Comparison of ENCODE assay signal across 8 cellular contexts in the genomic region with DNA sequence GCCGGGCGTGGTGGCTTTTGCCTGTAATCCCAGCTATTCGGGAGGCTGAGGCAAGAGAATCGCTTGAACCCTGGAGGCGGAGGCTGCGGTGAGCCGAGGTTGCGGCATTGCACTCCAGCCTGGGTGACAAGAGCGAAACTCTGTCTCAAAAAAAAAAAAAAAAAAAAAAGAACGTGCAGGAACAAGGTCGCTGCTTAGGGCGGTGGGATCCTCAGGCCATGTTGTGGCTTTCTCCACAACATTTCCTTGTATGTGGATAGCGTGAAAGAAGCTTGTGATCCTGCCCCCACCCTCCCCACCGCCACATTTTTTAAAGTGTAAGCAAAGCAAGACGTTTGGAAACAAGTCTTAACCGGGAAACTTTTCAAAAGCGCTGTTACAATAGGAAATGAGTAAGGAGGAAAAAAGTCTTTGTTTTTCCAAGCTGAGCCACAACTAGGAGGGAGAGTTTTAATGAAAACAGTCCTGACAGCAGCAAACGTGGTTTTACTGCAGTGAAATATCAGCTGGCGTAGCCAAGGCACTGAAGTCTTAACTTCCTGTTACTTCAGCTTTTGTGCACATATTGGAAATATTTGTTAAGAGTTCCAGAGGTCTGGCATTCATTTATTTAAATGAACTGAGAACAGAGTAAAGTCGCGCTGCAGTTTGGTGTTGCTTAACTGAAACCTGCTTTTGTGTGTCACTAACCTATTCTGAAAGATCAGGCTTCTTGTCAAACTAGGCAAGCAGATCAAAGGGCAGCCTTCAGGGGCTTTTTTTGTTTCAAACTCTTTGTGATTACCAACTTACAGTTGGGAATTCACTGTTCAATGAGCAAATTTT. TPM values are rescaled to one million over a fixed set of nuclear protein-coding genes. Genes with fewer than 3 reads are reported as not detected.
DNase-seq lines count a peak whose midpoint lies in the region; ATAC-seq, FAIRE-seq and TF ChIP-seq lines count a peak whose summit lies in the region.

No MANE protein-coding gene starts in this region.

- H3K4me1 Mint-ChIP-seq in immature natural killer cell = peaks cover 50 to 64% of the 10 kb centered on the region in 2 donors

- 9 to 17% methylated on average over 21 of the region's 21 CpGs for WGBS in body of pancreas, 2 donors
- 5 to 15% (median 10%) methylated on average over 21 of the region's 21 CpGs for WGBS in small intestine, 3 donors

- no peaks in the 10 kb centered on the region for H3K9me3 Mint-ChIP-seq in immature natural killer cell

- peaks cover 6 to 18% (median 11%) of the 10 kb centered on the region in 3 donors for H3K36me3 Mint-ChIP-seq in immature natural killer cell

- H3K27ac ChIP-seq in cardiac muscle cell = peak overlapping the region; percentile 94
- H3K27ac ChIP-seq in body of pancreas = peak overlapping the region; percentile 95 to 99 (median 98)
- H3K27ac ChIP-seq in small intestine (ENCODE audit: low read depth in 1 of 2, low read length in 1 of 2) = peak overlapping the region; percentile 99 to 100

- intact Hi-C loops in Right ventricle myocardium inferior (cut with DNase I) = loop anchor here (5.0 kb wide), 1 partner anchor 214 kb away; no protein-coding TSS in a partner anchor
- intact Hi-C loops in body of pancreas (cut with DNase I) = loop anchor here (5.0 to 10.0 kb wide), 2 partner anchors 171 to 211 kb away; no protein-coding TSS in a partner anchor

- H3K9me3 ChIP-seq in cardiac muscle cell (ENCODE audit: low read depth) = no peaks in the 10 kb centered on the region
- H3K9me3 ChIP-seq in body of pancreas = no peaks in the 10 kb centered on the region
- no peaks in the 10 kb centered on the region for H3K9me3 ChIP-seq in small intestine (ENCODE audit: control insufficient read depth, low read depth)

- H3K4me3 Mint-ChIP-seq in immature natural killer cell = peak overlapping the region; percentile 89 to 95 (median 91)

- no peaks in the 10 kb centered on the region for H3K27me3 ChIP-seq in cardiac muscle cell
- no peaks in the 10 kb centered on the region for H3K27me3 ChIP-seq in body of pancreas
- no peaks in the 10 kb centered on the region for H3K27me3 ChIP-seq in small intestine (ENCODE audit: control insufficient read depth in 2 of 2, insufficient read depth in 2 of 2, low read length in 2 of 2)

- H3K4me1 ChIP-seq in cardiac muscle cell (ENCODE audit: low read depth) (peaks cover 18% of the 10 kb centered on the region), body of pancreas (peaks cover 58% of the 10 kb centered on the region), small intestine (ENCODE audit: control insufficient read depth in 2 of 2, insufficient read depth in 1 of 2, low read depth in 1 of 2, low read length in 1 of 2) (peaks cover 2 to 6% of the 10 kb centered on the region in 2 donors)

- FAIRE-seq in RCC 7860 (lab: Jason Lieb, UNC) = peak; percentile 26
- FAIRE-seq in small intestine (lab: Jason Lieb, UNC) = no peak

- TF ChIP-seq POLR2A in body of pancreas (IDR thresholded peaks at IDR 0.05) = peak in 2 of 3 donors; percentile 52 to 59

- no peak for ATAC-seq in Right ventricle myocardium inferior
- no peak for ATAC-seq in body of pancreas
- no peak for ATAC-seq in HG03108 (IDR thresholded peaks at IDR 0.05; ENCODE audit: unreplicated experiment)

- peak overlapping the region; percentile 94 to 100 (median 99) for H3K27ac Mint-ChIP-seq in immature natural killer cell

- H3K4me3 ChIP-seq in cardiac muscle cell (peak overlapping the region; percentile 97), body of pancreas (no peak overlapping the region), small intestine (ENCODE audit: low read depth in 1 of 2, low read length in 2 of 2) (peak overlapping the region; percentile 18 to 80)

- DNase-seq in cardiac muscle cell (ENCODE audit: low read depth in 1 of 2, low spot score in 1 of 2) = peak; percentile 28 to 96
- DNase-seq in Right ventricle myocardium inferior (ENCODE audit: missing footprints) = no peak
- peak; percentile 73 for DNase-seq in RCC 7860 (ENCODE audit: low spot score)
- peak; percentile 26 to 67 (median 46) for DNase-seq in body of pancreas
- peak; percentile 19 to 28 (median 27) for DNase-seq in immature natural killer cell
- peak; percentile 66 for DNase-seq in small intestine
- DNase-seq in NCI-H1417 (lab: John Stamatoyannopoulos, UW) = no peak

- TF ChIP-seq CTCF in cardiac muscle cell (IDR thresholded peaks at IDR 0.05; ENCODE audit: low read depth, low read length) (no peak), body of pancreas (IDR thresholded peaks at IDR 0.05) (no peak)

- H3K27me3 Mint-ChIP-seq in immature natural killer cell (ENCODE audit: low read depth in 3 of 3) = peaks cover 19 to 32% (median 29%) of the 10 kb centered on the region in 3 donors

- H3K36me3 ChIP-seq in cardiac muscle cell (peaks cover 25% of the 10 kb centered on the region), body of pancreas (replicated peaks in 1 of 2; ENCODE audit: insufficient read depth in 1 of 2, low read depth in 2 of 2) (no peaks in the 10 kb centered on the region), small intestine (ENCODE audit: control insufficient read depth in 2 of 2, insufficient read depth in 2 of 2, low read length in 2 of 2) (peaks cover 4 to 8% of the 10 kb centered on the region in 2 donors)

RNA-seq across cellular contexts. Expression of a gene that starts 3.8 kb away (rescaled TPM):
- 43.0 and 62.7 TPM in 2 replicates for total RNA-seq in cardiac muscle cell
- polyA plus RNA-seq in cardiac muscle cell = 41.2 and 62.8 TPM in 2 replicates
- total RNA-seq in Right ventricle myocardium inferior = 8.4 TPM
- total RNA-seq in body of pancreas = 10 to 100 TPM; 17.1 to 23.1 TPM
- polyA plus RNA-seq in immature natural killer cell = 10 to 100 TPM; 16.0 to 31.7 (median 18.3) TPM
- polyA plus RNA-seq in small intestine = 10 to 100 TPM; 20.0 to 47.9 (median 22.6) TPM

Comparison
In these comparisons a context has a peak if more than half of its experiments do, and no peak if none do; other contexts are left out.
1. DNase-seq: peak in cardiac muscle cell (2 of 2), RCC 7860 (single experiment), body of pancreas (4 of 4), immature natural killer cell (3 of 3) and small intestine (single experiment); none in Right ventricle myocardium inferior (single experiment) and NCI-H1417 (0 of 3).
2. H3K4me3 ChIP-seq: peak in cardiac muscle cell (single experiment) and small intestine (2 of 2); none in body of pancreas (0 of 2).
3. Peak in every context shown above with its lines, with median percentiles within 50 percentile points of each other: H3K27ac ChIP-seq.